16 cellular contexts compared by ENCODE assay signal in genomic region chr12:67035121-67035520, GRCh38.
"Had no signal": no experiment of that assay in that cellular context is flagged by ENCODE, and none has a peak within 500 bp of the region (broad histone marks: within the 10 kb centered on the region; RNA-seq: fewer than 3 reads in every experiment).

No MANE protein-coding gene starts in this region.

- H3K4me3 ChIP-seq: heart right ventricle, left lung, lung, sigmoid colon, smooth muscle cell, transverse colon, uterus had no signal

- H3K4me1 ChIP-seq: heart right ventricle, left lung, transverse colon, uterus had no signal

- H3K27me3 Mint-ChIP-seq: activated CD4-positive, alpha-beta memory T cell treated with anti-CD3 and anti-CD28 coated beads, Interleukin-2, amount 10 ng/mL, durations not matched to agents 7 days and 5 days; activated naive CD4-positive, alpha-beta T cell treated with anti-CD3 and anti-CD28 coated beads, Interleukin-2, amount 10 ng/mL, durations not matched to agents 7 days and 5 days had no signal

- H3K27me3 ChIP-seq: left lung, sigmoid colon, transverse colon, uterus had no signal

- H3K36me3 ChIP-seq: heart right ventricle, left lung, sigmoid colon, transverse colon, uterus had no signal

- H3K4me1 Mint-ChIP-seq: activated CD4-positive, alpha-beta memory T cell treated with anti-CD3 and anti-CD28 coated beads, Interleukin-2, amount 10 ng/mL, durations not matched to agents 7 days and 5 days; activated CD4-positive, alpha-beta T cell treated with anti-CD3 and anti-CD28 coated beads, Interleukin-2, amount 10 ng/mL, durations not matched to agents 24 days and 14 days; activated naive CD4-positive, alpha-beta T cell treated with anti-CD3 and anti-CD28 coated beads, Interleukin-2, amount 10 ng/mL, durations not matched to agents 7 days and 5 days; naive B cell; stimulated activated naive B cell treated with anti-CD40 and anti-IgM and Interleukin-4, amounts not matched to agents 10 μg/mL and 1 μg/mL and 100 μg/mL, for 72 hours had no signal

- H3K4me3 Mint-ChIP-seq: activated CD4-positive, alpha-beta memory T cell treated with anti-CD3 and anti-CD28 coated beads, Interleukin-2, amount 10 ng/mL, durations not matched to agents 7 days and 5 days; activated CD4-positive, alpha-beta T cell treated with anti-CD3 and anti-CD28 coated beads, Interleukin-2, amount 10 ng/mL, durations not matched to agents 24 days and 14 days; activated naive CD4-positive, alpha-beta T cell treated with anti-CD3 and anti-CD28 coated beads, Interleukin-2, amount 10 ng/mL, durations not matched to agents 7 days and 5 days; naive B cell; stimulated activated naive B cell treated with anti-CD40 and anti-IgM and Interleukin-4, amounts not matched to agents 10 μg/mL and 1 μg/mL and 100 μg/mL, for 72 hours had no signal

- H3K9me3 ChIP-seq: heart right ventricle, left lung, sigmoid colon, transverse colon, uterus had no signal

- DNase-seq: activated CD4-positive, alpha-beta memory T cell treated with anti-CD3 and anti-CD28 coated beads, Interleukin-2, amount 10 ng/mL, durations not matched to agents 7 days and 5 days; activated CD4-positive, alpha-beta T cell treated with anti-CD3 and anti-CD28 coated beads, Interleukin-2, amount 10 ng/mL, durations not matched to agents 24 days and 14 days; activated effector memory CD4-positive, alpha-beta T cell treated with anti-CD3 and anti-CD28 coated beads, Interleukin-2, amount 50 U/mL, for 16 hours; activated naive CD4-positive, alpha-beta T cell treated with anti-CD3 and anti-CD28 coated beads, Interleukin-2, amount 10 ng/mL, durations not matched to agents 7 days and 5 days; activated T-cell treated with anti-CD3 and anti-CD28 coated beads for 4 hours; cortex of kidney; heart right ventricle; naive B cell; sigmoid colon; stimulated activated CD8-positive, alpha-beta memory T cell treated with anti-CD3 and anti-CD28 coated beads, Interleukin-4, amount 100 ng/mL, for 48 hours; stimulated activated naive B cell treated with anti-CD40 and anti-IgM and Interleukin-4, amounts not matched to agents 10 μg/mL and 1 μg/mL and 100 μg/mL, for 72 hours; transverse colon; uterus had no signal

- H3K27ac Mint-ChIP-seq: activated CD4-positive, alpha-beta memory T cell treated with anti-CD3 and anti-CD28 coated beads, Interleukin-2, amount 10 ng/mL, durations not matched to agents 7 days and 5 days; activated CD4-positive, alpha-beta T cell treated with anti-CD3 and anti-CD28 coated beads, Interleukin-2, amount 10 ng/mL, durations not matched to agents 24 days and 14 days; activated naive CD4-positive, alpha-beta T cell treated with anti-CD3 and anti-CD28 coated beads, Interleukin-2, amount 10 ng/mL, durations not matched to agents 7 days and 5 days; naive B cell; stimulated activated naive B cell treated with anti-CD40 and anti-IgM and Interleukin-4, amounts not matched to agents 10 μg/mL and 1 μg/mL and 100 μg/mL, for 72 hours had no signal

- H3K36me3 Mint-ChIP-seq: activated naive CD4-positive, alpha-beta T cell treated with anti-CD3 and anti-CD28 coated beads, Interleukin-2, amount 10 ng/mL, durations not matched to agents 7 days and 5 days; naive B cell; stimulated activated naive B cell treated with anti-CD40 and anti-IgM and Interleukin-4, amounts not matched to agents 10 μg/mL and 1 μg/mL and 100 μg/mL, for 72 hours had no signal

- H3K4me2 ChIP-seq: smooth muscle cell had no signal

- H3K27ac ChIP-seq: heart right ventricle, left lung, sigmoid colon, transverse colon, uterus had no signal

- H3K9me3 Mint-ChIP-seq: activated CD4-positive, alpha-beta memory T cell treated with anti-CD3 and anti-CD28 coated beads, Interleukin-2, amount 10 ng/mL, durations not matched to agents 7 days and 5 days; activated CD4-positive, alpha-beta T cell treated with anti-CD3 and anti-CD28 coated beads, Interleukin-2, amount 10 ng/mL, durations not matched to agents 24 days and 14 days; activated naive CD4-positive, alpha-beta T cell treated with anti-CD3 and anti-CD28 coated beads, Interleukin-2, amount 10 ng/mL, durations not matched to agents 7 days and 5 days; naive B cell; stimulated activated naive B cell treated with anti-CD40 and anti-IgM and Interleukin-4, amounts not matched to agents 10 μg/mL and 1 μg/mL and 100 μg/mL, for 72 hours had no signal
